Comparison of ENCODE assay signal across 2 cellular contexts in the genomic region with DNA sequence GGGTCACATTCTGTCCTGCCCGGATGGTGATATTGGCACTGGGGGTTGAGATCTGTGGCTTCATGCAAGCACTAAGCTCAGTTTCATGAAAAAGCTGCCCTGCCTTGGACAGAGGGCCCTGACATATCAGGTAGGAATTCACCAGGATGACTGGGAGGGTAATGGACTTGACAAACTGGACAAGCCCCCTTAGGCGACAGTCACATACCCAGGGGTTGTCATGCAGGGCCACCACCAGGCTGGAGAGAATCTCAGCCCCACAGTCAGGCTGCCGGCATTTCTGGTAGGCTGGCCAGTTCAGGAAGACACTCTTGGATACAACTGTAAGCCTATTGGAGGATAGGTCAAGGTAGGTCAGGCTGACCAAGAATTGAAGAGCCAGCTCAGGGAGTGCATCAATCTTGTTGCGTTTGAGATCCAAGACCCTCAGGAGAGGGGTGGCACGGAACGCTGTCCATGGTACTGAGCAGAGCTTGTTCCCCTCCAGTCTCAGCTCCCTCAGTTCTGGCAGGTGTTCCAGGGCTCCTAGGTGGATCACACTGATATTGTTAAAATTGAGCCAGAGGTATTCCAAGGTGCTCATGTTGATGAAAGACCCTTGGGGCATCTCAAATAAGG.
TF ChIP-seq lines count a peak whose summit lies in the region.

No MANE protein-coding gene starts in this region.

TF ChIP-seq in GM23338, 12 proteins besides CTCF, POLR2A, EP300 and RAD21:
- no peak for TF ChIP-seq EZH2phosphoT487 (IDR thresholded peaks at IDR 0.05; ENCODE audit: unreplicated experiment)
- TF ChIP-seq, protein P1, sequence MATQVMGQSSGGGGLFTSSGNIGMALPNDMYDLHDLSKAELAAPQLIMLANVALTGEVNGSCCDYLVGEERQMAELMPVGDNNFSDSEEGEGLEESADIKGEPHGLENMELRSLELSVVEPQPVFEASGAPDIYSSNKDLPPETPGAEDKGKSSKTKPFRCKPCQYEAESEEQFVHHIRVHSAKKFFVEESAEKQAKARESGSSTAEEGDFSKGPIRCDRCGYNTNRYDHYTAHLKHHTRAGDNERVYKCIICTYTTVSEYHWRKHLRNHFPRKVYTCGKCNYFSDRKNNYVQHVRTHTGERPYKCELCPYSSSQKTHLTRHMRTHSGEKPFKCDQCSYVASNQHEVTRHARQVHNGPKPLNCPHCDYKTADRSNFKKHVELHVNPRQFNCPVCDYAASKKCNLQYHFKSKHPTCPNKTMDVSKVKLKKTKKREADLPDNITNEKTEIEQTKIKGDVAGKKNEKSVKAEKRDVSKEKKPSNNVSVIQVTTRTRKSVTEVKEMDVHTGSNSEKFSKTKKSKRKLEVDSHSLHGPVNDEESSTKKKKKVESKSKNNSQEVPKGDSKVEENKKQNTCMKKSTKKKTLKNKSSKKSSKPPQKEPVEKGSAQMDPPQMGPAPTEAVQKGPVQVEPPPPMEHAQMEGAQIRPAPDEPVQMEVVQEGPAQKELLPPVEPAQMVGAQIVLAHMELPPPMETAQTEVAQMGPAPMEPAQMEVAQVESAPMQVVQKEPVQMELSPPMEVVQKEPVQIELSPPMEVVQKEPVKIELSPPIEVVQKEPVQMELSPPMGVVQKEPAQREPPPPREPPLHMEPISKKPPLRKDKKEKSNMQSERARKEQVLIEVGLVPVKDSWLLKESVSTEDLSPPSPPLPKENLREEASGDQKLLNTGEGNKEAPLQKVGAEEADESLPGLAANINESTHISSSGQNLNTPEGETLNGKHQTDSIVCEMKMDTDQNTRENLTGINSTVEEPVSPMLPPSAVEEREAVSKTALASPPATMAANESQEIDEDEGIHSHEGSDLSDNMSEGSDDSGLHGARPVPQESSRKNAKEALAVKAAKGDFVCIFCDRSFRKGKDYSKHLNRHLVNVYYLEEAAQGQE (IDR thresholded peaks at IDR 0.05; ENCODE audit: unreplicated experiment), result peak; percentile 96

TF ChIP-seq in neural cell, 6 proteins besides CTCF, POLR2A, EP300 and RAD21:
- TF ChIP-seq MXI1 (conservative IDR thresholded peaks at IDR 0.05; ENCODE audit: poor library complexity, severe bottlenecking) (no peak), POLR2AphosphoS5 (IDR thresholded peaks at IDR 0.05) (no peak), EZH2 (IDR thresholded peaks at IDR 0.05; ENCODE audit: borderline replicate concordance, insufficient read depth, low read length, poor library complexity, severe bottlenecking) (no peak), TAF1 (IDR thresholded peaks at IDR 0.05; ENCODE audit: low read depth) (no peak), SMC3 (conservative IDR thresholded peaks at IDR 0.05; ENCODE audit: poor library complexity) (no peak)
- TF ChIP-seq, protein P1 (IDR thresholded peaks at IDR 0.05; ENCODE audit: borderline replicate concordance), result peak; percentile 26
